ENCODE assay signal across 25 cellular contexts in the genomic region with DNA sequence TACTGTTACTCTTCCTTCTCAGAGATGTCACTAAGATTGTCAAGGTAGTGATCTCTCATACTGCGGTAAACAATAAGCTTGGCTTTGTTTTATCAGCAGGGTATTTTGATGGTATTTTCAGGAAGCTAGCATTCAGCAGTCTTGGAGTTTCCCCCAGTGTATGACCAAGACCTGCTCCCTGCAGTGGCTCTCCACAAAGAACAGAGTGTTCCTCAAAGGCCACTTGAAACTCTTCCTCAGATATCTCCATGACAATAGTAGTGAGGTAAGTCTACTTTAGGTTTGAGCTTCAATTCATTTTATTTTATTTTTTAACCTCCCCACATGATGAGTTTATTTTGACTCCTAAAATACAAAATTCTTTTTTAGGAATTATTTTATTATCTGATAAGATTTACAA.
DNase-seq lines count a peak whose midpoint lies in the region; ATAC-seq, FAIRE-seq and TF ChIP-seq lines count a peak whose summit lies in the region.
"Had no signal": no experiment of that assay in that cellular context is flagged by ENCODE, and none has a peak within 500 bp of the region (broad histone marks: within the 10 kb centered on the region; RNA-seq: fewer than 3 reads in every experiment).

No MANE protein-coding gene starts in this region.

- no peak overlapping the region for H4K5ac ChIP-seq in H1 (ENCODE audit: insufficient read length, low read depth, low read length)

- H3K79me2 ChIP-seq in H1 (ENCODE audit: control insufficient read depth in 1 of 2, insufficient read depth in 2 of 2, low read length in 2 of 2), result no peaks in the 10 kb centered on the region

- H3K36me3 ChIP-seq in HUES48 (ENCODE audit: control insufficient read depth, insufficient read depth, low read length) (no peaks in the 10 kb centered on the region), H1 (ENCODE audit: control insufficient read depth in 2 of 4, insufficient read depth in 4 of 4, low read length in 3 of 4) (no peaks in the 10 kb centered on the region), iPS-20b (ENCODE audit: insufficient read depth, low read depth, low read length) (no peaks in the 10 kb centered on the region)
- H3K36me3 ChIP-seq: BLaER1 treated with 17β-estradiol and CSF1 and Interleukin-3, amounts not matched to agents 10 nM and 100 nM; SJSA1 had no signal

- no peak overlapping the region for H2AK5ac ChIP-seq in H1 (ENCODE audit: low read depth, low read length)

- no peak overlapping the region for H3K23ac ChIP-seq in H1 (ENCODE audit: insufficient read length)

- no peak overlapping the region for H2BK5ac ChIP-seq in H1 (ENCODE audit: low read depth, low read length)

- H3K56ac ChIP-seq in H1 (replicated peaks; ENCODE audit: insufficient read length, low read depth, low read length), result no peak overlapping the region

- TF ChIP-seq CTCF in H1 (IDR thresholded peaks at IDR 0.05; ENCODE audit: control extremely low read depth in 1 of 3, insufficient read depth in 1 of 3, low read depth in 1 of 3, low read length in 3 of 3), result no peak

- no peak overlapping the region for H2BK120ac ChIP-seq in H1 (replicated peaks; ENCODE audit: low read depth, low read length)

- no peak overlapping the region for H2AFZ ChIP-seq in H1 (ENCODE audit: low read length)

- no peak for TF ChIP-seq RAD21 in H1 (IDR thresholded peaks at IDR 0.05 in 1 of 2, conservative IDR thresholded peaks at IDR 0.05 in 1 of 2; ENCODE audit: low read depth in 2 of 2, low read length in 2 of 2)

- DNase-seq in H1 (ENCODE audit: low read depth in 1 of 2, low spot score in 2 of 2) (peak in 1 of 2 experiments; percentile 10), SKM-1 treated with dmso at 0.1 percent for 144 hours (lab: John Stamatoyannopoulos, UW; ENCODE audit: unreplicated experiment) (no peak), nucleus accumbens (lab: John Stamatoyannopoulos, UW) (no peak)
- no peak for DNase-seq in activated effector memory CD4-positive, alpha-beta T cell treated with Interleukin-2 at 50 U/mL for 16 hours
- DNase-seq: AML-193; CD4-positive, alpha-beta T cell; HCEC 1CT; Karpas-422; NCI-H1092 treated with DMSO at 0.1 percent for 48 hours; NCI-H1436; NCI-H187; NCI-H446; NCI-H526; NCI-H82; Right ventricle myocardium superior; RPMI8226 had no signal

- H2BK20ac ChIP-seq in H1 (ENCODE audit: low read length), result no peak overlapping the region

- H3K9me3 ChIP-seq in HUES48 (ENCODE audit: control insufficient read depth, insufficient read depth, low read length), result 0 out of 2 replicates have a peak, but pooled peaks cover 2% of the 10 kb centered on the region
- peaks cover 3 to 7% of the 10 kb centered on the region in 2 experiments for H3K9me3 ChIP-seq in H1 (ENCODE audit: insufficient read depth in 2 of 2, low read depth in 1 of 2, low read length in 1 of 2)
- H3K9me3 ChIP-seq in iPS-20b (ENCODE audit: insufficient read depth, low read depth, low read length), result peaks cover 14% of the 10 kb centered on the region; the same call in 1 of the 2 replicates
- H3K9me3 ChIP-seq: A549; BLaER1 treated with 17β-estradiol and CSF1 and Interleukin-3, amounts not matched to agents 10 nM and 100 nM; SJSA1 had no signal

- H3K4me3 ChIP-seq in HUES48 (ENCODE audit: low read depth, low read length), result no peak overlapping the region
- no peak overlapping the region for H3K4me3 ChIP-seq in H1 (ENCODE audit: extremely low read depth in 1 of 4, insufficient read depth in 2 of 4, low read depth in 3 of 4, low read length in 4 of 4)
- H3K4me3 ChIP-seq in iPS-20b (ENCODE audit: low read length), result no peak overlapping the region
- H3K4me3 ChIP-seq: A549; BLaER1 treated with 17β-estradiol and CSF1 and Interleukin-3, amounts not matched to agents 10 nM and 100 nM; SJSA1 had no signal

- H3K4me2 ChIP-seq in H1 (ENCODE audit: insufficient read depth in 1 of 2, low read depth in 2 of 2, low read length in 2 of 2), result no peak overlapping the region
- H3K4me2 ChIP-seq: A549; BLaER1 treated with 17β-estradiol and CSF1 and Interleukin-3, amounts not matched to agents 10 nM and 100 nM had no signal

- no peak overlapping the region for H4K8ac ChIP-seq in H1 (ENCODE audit: extremely low read depth, insufficient read depth, low read length)

- no peaks in the 10 kb centered on the region for H3K23me2 ChIP-seq in H1 (ENCODE audit: low read depth, low read length)

- no peaks in the 10 kb centered on the region for H4K20me1 ChIP-seq in H1 (replicated peaks in 1 of 2; ENCODE audit: control insufficient read depth in 1 of 2, insufficient read depth in 2 of 2, low read length in 2 of 2)
- H4K20me1 ChIP-seq: BLaER1 treated with 17β-estradiol and CSF1 and Interleukin-3, amounts not matched to agents 10 nM and 100 nM had no signal

- TF ChIP-seq POLR2A in H1 (IDR thresholded peaks at IDR 0.05; ENCODE audit: control extremely low read depth in 1 of 2, low read depth in 2 of 2, low read length in 2 of 2), result no peak

- H3K4me1 ChIP-seq in HUES48 (ENCODE audit: control insufficient read depth, insufficient read depth, low read length) (peaks cover 28% of the 10 kb centered on the region), H1 (replicated peaks in 1 of 4; ENCODE audit: control insufficient read depth in 3 of 4, insufficient read depth in 4 of 4, low read length in 3 of 4) (peaks cover 0 to 3% (median 0%) of the 10 kb centered on the region in 4 experiments; a peak in 2 of 7 replicates), iPS-20b (ENCODE audit: insufficient read depth, low read length) (peaks cover 24% of the 10 kb centered on the region; the same call in 1 of the 2 replicates)
- H3K4me1 ChIP-seq: A549; BLaER1 treated with 17β-estradiol and CSF1 and Interleukin-3, amounts not matched to agents 10 nM and 100 nM; SJSA1 had no signal

- H2BK12ac ChIP-seq in H1 (ENCODE audit: low read depth, low read length), result no peak overlapping the region

- ATAC-seq in HG03469 (IDR thresholded peaks at IDR 0.05; ENCODE audit: unreplicated experiment), result no peak
- ATAC-seq: A549, HepG2 had no signal

- no peak for TF ChIP-seq EP300 in H1 (IDR thresholded peaks at IDR 0.05; ENCODE audit: borderline replicate concordance in 1 of 2, low read depth in 2 of 2, low read length in 2 of 2)

- H3K4ac ChIP-seq in H1 (replicated peaks; ENCODE audit: insufficient read length, low read depth, low read length), result no peak overlapping the region

- H3K9ac ChIP-seq in HUES48 (ENCODE audit: low read depth, low read length) (no peak overlapping the region), H1 (replicated peaks in 1 of 4; ENCODE audit: extremely low read depth in 1 of 4, low read depth in 3 of 4, low read length in 3 of 4) (no peak overlapping the region), iPS-20b (ENCODE audit: low read depth, low read length) (no peak overlapping the region)
- H3K9ac ChIP-seq: BLaER1 treated with 17β-estradiol and CSF1 and Interleukin-3, amounts not matched to agents 10 nM and 100 nM had no signal

- H3K18ac ChIP-seq in H1 (ENCODE audit: extremely low read depth, low read length), result no peak overlapping the region

- peak overlapping the region; percentile 80 for H3K27ac ChIP-seq in HUES48 (ENCODE audit: low read depth, low read length)
- no peak overlapping the region for H3K27ac ChIP-seq in H1 (ENCODE audit: low read depth, low read length)
- H3K27ac ChIP-seq in iPS-20b (ENCODE audit: low read length), result peak overlapping the region; percentile 16
- H3K27ac ChIP-seq: A549; BLaER1 treated with 17β-estradiol and CSF1 and Interleukin-3, amounts not matched to agents 10 nM and 100 nM; SJSA1 had no signal

- POLR2A ChIA-PET in H1 (lab: Charles Lee; ENCODE audit: partially characterized antibody), result no interaction called here

- H3K79me1 ChIP-seq in H1 (ENCODE audit: low read depth, low read length), result no peaks in the 10 kb centered on the region

- no peak overlapping the region for H2BK15ac ChIP-seq in H1 (ENCODE audit: low read length)

- 13% methylated on average over 1 of the region's 1 CpG; no CpG with 5 or more reads in 1 of the 2 experiments for WGBS in H1 (ENCODE audit: extremely low coverage in 1 of 2, insufficient coverage in 1 of 2, insufficient read length in 1 of 2, insufficient replicate concordance in 2 of 2, low coverage in 1 of 2, low lambda C conversion rate in 2 of 2, missing lambda C conversion rate in 1 of 2), 2 experiments

- H3K14ac ChIP-seq in H1 (ENCODE audit: insufficient read length), result no peak overlapping the region

- CTCF ChIA-PET in H1 (lab: Charles Lee; ENCODE audit: partially characterized antibody), result interaction anchor here (1.0 to 1.7 kb wide), 2 partner anchors 12 to 109 kb away, joined by 3 to 4 read pairs; no protein-coding TSS in a partner anchor

- no peak overlapping the region for H4K91ac ChIP-seq in H1 (replicated peaks; ENCODE audit: insufficient read length, low read length)

- H3K27me3 ChIP-seq in HUES48 (ENCODE audit: control insufficient read depth, insufficient read depth, low read length) (no peaks in the 10 kb centered on the region), H1 (replicated peaks in 1 of 4; ENCODE audit: control insufficient read depth in 3 of 4, extremely low read depth in 1 of 4, insufficient read depth in 3 of 4, low read length in 3 of 4) (no peaks in the 10 kb centered on the region), iPS-20b (ENCODE audit: insufficient read depth, low read length) (no peaks in the 10 kb centered on the region)
- H3K27me3 ChIP-seq: BLaER1 treated with 17β-estradiol and CSF1 and Interleukin-3, amounts not matched to agents 10 nM and 100 nM; SJSA1 had no signal

- peak; percentile 85 for FAIRE-seq in H1 (lab: Jason Lieb, UNC)
- FAIRE-seq: D721Med, GM18507, HepG2 had no signal

TF ChIP-seq in H1, 55 proteins besides CTCF, POLR2A, EP300 and RAD21 (continues in another document):
- TF ChIP-seq POU5F1 (IDR thresholded peaks at IDR 0.05; ENCODE audit: low read depth, low read length) (peak; percentile 52; the same call in 1 of the 2 replicates), JUN (IDR thresholded peaks at IDR 0.05; ENCODE audit: low read depth, low read length) (0 out of 2 replicates have a peak, but pooled peaks have one; percentile 50), CTBP2 (IDR thresholded peaks at IDR 0.05; ENCODE audit: borderline replicate concordance, insufficient read depth, insufficient read length, low read length) (no peak), KDM1A (IDR thresholded peaks at IDR 0.05; ENCODE audit: borderline replicate concordance, low read length) (no peak), GABPA (IDR thresholded peaks at IDR 0.05; ENCODE audit: borderline replicate concordance, insufficient read depth, low read length) (no peak), BCL11A (IDR thresholded peaks at IDR 0.05; ENCODE audit: low read depth in 2 of 2, low read length in 2 of 2) (no peak), NANOG (IDR thresholded peaks at IDR 0.05; ENCODE audit: insufficient read depth, low read depth, low read length, poor library complexity, severe bottlenecking) (peak; percentile 45), RFX5 (IDR thresholded peaks at IDR 0.05; ENCODE audit: borderline replicate concordance, low read depth, low read length) (no peak), TAF1 (IDR thresholded peaks at IDR 0.05; ENCODE audit: low read depth, low read length) (peak; percentile 42; the same call in 1 of the 2 replicates), CREB1 (IDR thresholded peaks at IDR 0.05) (no peak)
- TF ChIP-seq, protein P1, sequence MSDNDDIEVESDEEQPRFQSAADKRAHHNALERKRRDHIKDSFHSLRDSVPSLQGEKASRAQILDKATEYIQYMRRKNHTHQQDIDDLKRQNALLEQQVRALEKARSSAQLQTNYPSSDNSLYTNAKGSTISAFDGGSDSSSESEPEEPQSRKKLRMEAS (IDR thresholded peaks at IDR 0.05), result no peak
